In the genomic region with DNA sequence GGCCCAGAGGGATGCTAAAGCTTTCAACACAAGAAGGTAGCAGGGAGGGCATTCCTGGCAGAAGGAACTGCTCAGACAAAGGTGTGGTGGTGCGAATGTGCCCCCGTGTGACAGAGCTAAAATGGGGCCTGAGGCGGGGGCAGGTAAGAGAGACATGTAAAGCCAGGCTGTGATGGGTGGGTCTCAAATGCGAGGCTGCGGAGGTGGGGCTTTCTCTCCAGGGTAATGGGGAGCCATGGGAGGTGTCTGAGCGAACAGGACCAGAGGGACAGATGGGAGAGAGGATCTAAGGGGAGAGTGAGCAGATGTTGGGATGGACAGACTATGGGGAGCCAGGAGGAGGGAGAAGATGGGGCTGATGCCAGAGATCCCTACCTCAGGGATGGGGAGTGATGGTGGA, we compare ENCODE assay signal across 24 cellular contexts. TPM values are rescaled to one million over a fixed set of nuclear protein-coding genes. Genes with fewer than 3 reads are reported as not detected.
DNase-seq lines count a peak whose midpoint lies in the region; ATAC-seq and TF ChIP-seq lines count a peak whose summit lies in the region.
"Had no signal": no experiment of that assay in that cellular context is flagged by ENCODE, and none has a peak within 500 bp of the region (broad histone marks: within the 10 kb centered on the region; RNA-seq: fewer than 3 reads in every experiment).

No MANE protein-coding gene starts in this region.

- POLR2A ChIA-PET in activated CD8-positive, alpha-beta T cell treated with anti-CD3 and anti-CD28 coated beads, Interleukin-2, amount 10 ng/mL, durations not matched to agents 7 days and 5 days (lab: Charles Lee) = no interaction called here
- POLR2A ChIA-PET in activated CD8-positive, alpha-beta T cell treated with anti-CD3 and anti-CD28 coated beads for 36 hours (lab: Charles Lee) = interaction anchor here (1.4 kb wide), 1 partner anchor 149 kb away, joined by 3 read pairs; no protein-coding TSS in a partner anchor
- POLR2A ChIA-PET in HEK293 (lab: Yijun Ruan, JAX) = interaction anchor here (0.5 to 0.7 kb wide), 2 partner anchors 130 to 158 kb away, joined by 3 to 6 read pairs; a partner anchor contains a TSS

- H3K27me3 Mint-ChIP-seq in activated CD8-positive, alpha-beta T cell treated with anti-CD3 and anti-CD28 coated beads, Interleukin-2, amount 10 ng/mL, durations not matched to agents 7 days and 5 days (ENCODE audit: low read depth) = peaks cover 2% of the 10 kb centered on the region
- peaks cover 10% of the 10 kb centered on the region for H3K27me3 Mint-ChIP-seq in activated CD8-positive, alpha-beta T cell treated with anti-CD3 and anti-CD28 coated beads for 36 hours

- H4K20me1 ChIP-seq in osteoblast (ENCODE audit: insufficient read depth, low read length) = no peaks in the 10 kb centered on the region
- H4K20me1 ChIP-seq: BLaER1 treated with 17β-estradiol and CSF1 and Interleukin-3, amounts not matched to agents 10 nM and 100 nM had no signal

- H3K4me2 ChIP-seq in osteoblast (ENCODE audit: insufficient read depth, low read length) = no peak overlapping the region
- H3K4me2 ChIP-seq: BLaER1 treated with 17β-estradiol and CSF1 and Interleukin-3, amounts not matched to agents 10 nM and 100 nM had no signal

- no peak overlapping the region for H2AFZ ChIP-seq in osteoblast (ENCODE audit: low read length)

- H3K36me3 ChIP-seq in HEK293 (ENCODE audit: control insufficient read depth in 2 of 2, insufficient read depth in 1 of 2, low read length in 2 of 2) (no peaks in the 10 kb centered on the region), osteoblast (ENCODE audit: insufficient read depth, low read length) (no peaks in the 10 kb centered on the region)
- H3K36me3 ChIP-seq: BE2C; BLaER1 treated with 17β-estradiol and CSF1 and Interleukin-3, amounts not matched to agents 10 nM and 100 nM had no signal

- intact Hi-C loops in activated CD8-positive, alpha-beta T cell treated with anti-CD3 and anti-CD28 coated beads for 36 hours (cut with micrococcal nuclease) = loop anchor here (5.0 kb wide), 1 partner anchor 151 kb away; no protein-coding TSS in a partner anchor

- H3K4me3 ChIP-seq in HEK293 (ENCODE audit: low read depth, low read length) (no peak overlapping the region), osteoblast (ENCODE audit: insufficient read depth, low read length) (no peak overlapping the region)
- H3K4me3 ChIP-seq: BLaER1 treated with 17β-estradiol and CSF1 and Interleukin-3, amounts not matched to agents 10 nM and 100 nM had no signal

- peak overlapping the region; percentile 18 for H3K27ac Mint-ChIP-seq in activated CD8-positive, alpha-beta T cell treated with anti-CD3 and anti-CD28 coated beads, Interleukin-2, amount 10 ng/mL, durations not matched to agents 7 days and 5 days
- H3K27ac Mint-ChIP-seq in activated CD8-positive, alpha-beta T cell treated with anti-CD3 and anti-CD28 coated beads for 36 hours = no peak overlapping the region
- H3K27ac Mint-ChIP-seq: CD4-positive, alpha-beta T cell; H9; HFFc6 had no signal

- TF ChIP-seq CTCF in activated CD8-positive, alpha-beta T cell treated with anti-CD3 and anti-CD28 coated beads for 36 hours (IDR thresholded peaks at IDR 0.05) = no peak
- TF ChIP-seq CTCF in HEK293 (tag by site-specific recombination; IDR thresholded peaks at IDR 0.05) (no peak), osteoblast (IDR thresholded peaks at IDR 0.05; ENCODE audit: extremely low read depth, low read depth, low read length) (no peak)

- no peak overlapping the region for H3K4me3 Mint-ChIP-seq in activated CD8-positive, alpha-beta T cell treated with anti-CD3 and anti-CD28 coated beads, Interleukin-2, amount 10 ng/mL, durations not matched to agents 7 days and 5 days
- no peak overlapping the region for H3K4me3 Mint-ChIP-seq in activated CD8-positive, alpha-beta T cell treated with anti-CD3 and anti-CD28 coated beads for 36 hours
- H3K4me3 Mint-ChIP-seq: CD4-positive, alpha-beta T cell; CD8-positive, alpha-beta memory T cell; HFFc6 had no signal

- no peak for ATAC-seq in activated CD8-positive, alpha-beta T cell treated with anti-CD3 and anti-CD28 coated beads, Interleukin-2, amount 10 ng/mL, durations not matched to agents 7 days and 5 days
- ATAC-seq in activated CD8-positive, alpha-beta T cell treated with anti-CD3 and anti-CD28 coated beads for 36 hours = no peak
- ATAC-seq: HCT116 had no signal

- H3K4me1 ChIP-seq in HEK293 (ENCODE audit: control insufficient read depth, insufficient read depth, low read length) (no peaks in the 10 kb centered on the region), osteoblast (ENCODE audit: insufficient read depth, low read length) (peaks cover 9% of the 10 kb centered on the region)
- H3K4me1 ChIP-seq: BE2C had no signal

- DNase-seq in activated CD8-positive, alpha-beta T cell treated with anti-CD3 and anti-CD28 coated beads, Interleukin-2, amount 10 ng/mL, durations not matched to agents 7 days and 5 days = no peak
- no peak for DNase-seq in activated CD8-positive, alpha-beta T cell treated with anti-CD3 and anti-CD28 coated beads for 36 hours
- DNase-seq in hepatic stellate cell (ENCODE audit: low spot score) = peak; percentile 4
- DNase-seq in osteoblast (ENCODE audit: insufficient read length, low spot score, missing footprints) = peak; percentile 76
- DNase-seq in HuH-7 (ENCODE audit: low spot score) = no peak
- no peak for DNase-seq in COLO668 (lab: John Stamatoyannopoulos, UW; ENCODE audit: unreplicated experiment)
- DNase-seq in activated CD4-positive, alpha-beta T cell treated with anti-CD3 and anti-CD28 coated beads for 1 hour = no peak
- DNase-seq: ACHN; AML-193; BE2C; Calu3; CD4-positive, alpha-beta T cell; CD8-positive, alpha-beta memory T cell; COR-L47; DMS53; DMS79 treated with DMSO at 0.1 percent for 48 hours; GOT3; H9; HFFc6 had no signal

- no peaks in the 10 kb centered on the region for H3K79me2 ChIP-seq in osteoblast (ENCODE audit: insufficient read depth, low read length)

- no peaks in the 10 kb centered on the region for H3K4me1 Mint-ChIP-seq in activated CD8-positive, alpha-beta T cell treated with anti-CD3 and anti-CD28 coated beads, Interleukin-2, amount 10 ng/mL, durations not matched to agents 7 days and 5 days (ENCODE audit: low read depth)
- H3K4me1 Mint-ChIP-seq in activated CD8-positive, alpha-beta T cell treated with anti-CD3 and anti-CD28 coated beads for 36 hours (ENCODE audit: low read depth) = no peaks in the 10 kb centered on the region
- H3K4me1 Mint-ChIP-seq: CD14-positive monocyte, H9 had no signal

- H3K27me3 ChIP-seq in osteoblast (ENCODE audit: insufficient read depth, low read length) = peaks cover 13% of the 10 kb centered on the region

- no peak overlapping the region for H3K27ac ChIP-seq in HEK293 (ENCODE audit: extremely low read depth, low read depth, low read length)
- no peak overlapping the region for H3K27ac ChIP-seq in osteoblast (ENCODE audit: low read depth, low read length)
- H3K27ac ChIP-seq: 22Rv1; BLaER1 treated with 17β-estradiol and CSF1 and Interleukin-3, amounts not matched to agents 10 nM and 100 nM had no signal

- H3K36me3 Mint-ChIP-seq in activated CD8-positive, alpha-beta T cell treated with anti-CD3 and anti-CD28 coated beads, Interleukin-2, amount 10 ng/mL, durations not matched to agents 7 days and 5 days (ENCODE audit: low read depth) = no peaks in the 10 kb centered on the region
- no peaks in the 10 kb centered on the region for H3K36me3 Mint-ChIP-seq in activated CD8-positive, alpha-beta T cell treated with anti-CD3 and anti-CD28 coated beads for 36 hours (ENCODE audit: low read depth)
- H3K36me3 Mint-ChIP-seq: CD14-positive monocyte; CD8-positive, alpha-beta memory T cell had no signal

- H3K9me3 Mint-ChIP-seq in activated CD8-positive, alpha-beta T cell treated with anti-CD3 and anti-CD28 coated beads, Interleukin-2, amount 10 ng/mL, durations not matched to agents 7 days and 5 days (ENCODE audit: insufficient read depth) = no peaks in the 10 kb centered on the region
- no peaks in the 10 kb centered on the region for H3K9me3 Mint-ChIP-seq in activated CD8-positive, alpha-beta T cell treated with anti-CD3 and anti-CD28 coated beads for 36 hours
- H3K9me3 Mint-ChIP-seq: CD4-positive, alpha-beta T cell; CD8-positive, alpha-beta memory T cell; H9; HFFc6 had no signal

- H3K9me3 ChIP-seq in HEK293 (ENCODE audit: control insufficient read depth, insufficient read depth, low read depth, low read length) (no peaks in the 10 kb centered on the region), osteoblast (ENCODE audit: low read depth, low read length) (no peaks in the 10 kb centered on the region)
- H3K9me3 ChIP-seq: BE2C; BLaER1 treated with 17β-estradiol and CSF1 and Interleukin-3, amounts not matched to agents 10 nM and 100 nM had no signal

- CTCF ChIA-PET in activated CD8-positive, alpha-beta T cell treated with anti-CD3 and anti-CD28 coated beads, Interleukin-2, amount 10 ng/mL, durations not matched to agents 7 days and 5 days (lab: Charles Lee) = interaction anchor here (1.6 kb wide), 1 partner anchor 17 kb away, joined by 6 read pairs; no protein-coding TSS in a partner anchor
- CTCF ChIA-PET in activated CD8-positive, alpha-beta T cell treated with anti-CD3 and anti-CD28 coated beads for 36 hours (lab: Charles Lee) = interaction anchor here (1.2 kb wide), 1 partner anchor 17 kb away, joined by 4 read pairs; no protein-coding TSS in a partner anchor
- CTCF ChIA-PET in HEK293 (lab: Yijun Ruan, JAX) = interaction anchor here (0.9 kb wide), 1 partner anchor 37 kb away, joined by 6 read pairs; no protein-coding TSS in a partner anchor

RNA-seq across cellular contexts. Expression of a gene that starts 44.7 kb away (rescaled TPM):
- 10 to 100 TPM; 13.4 to 14.0 TPM for total RNA-seq in activated CD8-positive, alpha-beta T cell treated with anti-CD3 and anti-CD28 coated beads, Interleukin-2, amount 10 ng/mL, durations not matched to agents 7 days and 5 days
- 10 to 100 TPM; 19.0 to 20.8 TPM for total RNA-seq in activated CD8-positive, alpha-beta T cell treated with anti-CD3 and anti-CD28 coated beads for 36 hours
- total RNA-seq in osteoblast = 57.2 and 61.2 TPM in 2 replicates

Comparison
In these comparisons a context has a peak if more than half of its experiments do, and no peak if none do; other contexts are left out.
1. DNase-seq: peak in hepatic stellate cell (single experiment) and osteoblast (single experiment); none in activated CD8-positive, alpha-beta T cell treated with anti-CD3 and anti-CD28 coated beads, Interleukin-2, amount 10 ng/mL, durations not matched to agents 7 days and 5 days (single experiment), activated CD8-positive, alpha-beta T cell treated with anti-CD3 and anti-CD28 coated beads for 36 hours (single experiment), HuH-7 (single experiment), COLO668 (single experiment) and activated CD4-positive, alpha-beta T cell treated with anti-CD3 and anti-CD28 coated beads for 1 hour (single experiment).